1 cellular context compared by ENCODE assay signal in genomic region chr15:40755821-40756220, GRCh38.
TF ChIP-seq lines count a peak whose summit lies in the region.

No MANE protein-coding gene starts in this region.

TF ChIP-seq in GM12878, 131 proteins besides CTCF, POLR2A, EP300 and RAD21:
- TF ChIP-seq BHLHE40 (IDR thresholded peaks at IDR 0.05; ENCODE audit: borderline replicate concordance in 1 of 2, low read depth in 2 of 2, low read length in 1 of 2), result peak; percentile 10 to 49; a peak in 1 of 4 replicates
- TF ChIP-seq KLF5 (IDR thresholded peaks at IDR 0.05; ENCODE audit: partially characterized antibody), result no peak
TF ChIP-seq in GM12878: peak in this region for 1.
